Comparison of ENCODE assay signal across 8 cellular contexts in the genomic region with DNA sequence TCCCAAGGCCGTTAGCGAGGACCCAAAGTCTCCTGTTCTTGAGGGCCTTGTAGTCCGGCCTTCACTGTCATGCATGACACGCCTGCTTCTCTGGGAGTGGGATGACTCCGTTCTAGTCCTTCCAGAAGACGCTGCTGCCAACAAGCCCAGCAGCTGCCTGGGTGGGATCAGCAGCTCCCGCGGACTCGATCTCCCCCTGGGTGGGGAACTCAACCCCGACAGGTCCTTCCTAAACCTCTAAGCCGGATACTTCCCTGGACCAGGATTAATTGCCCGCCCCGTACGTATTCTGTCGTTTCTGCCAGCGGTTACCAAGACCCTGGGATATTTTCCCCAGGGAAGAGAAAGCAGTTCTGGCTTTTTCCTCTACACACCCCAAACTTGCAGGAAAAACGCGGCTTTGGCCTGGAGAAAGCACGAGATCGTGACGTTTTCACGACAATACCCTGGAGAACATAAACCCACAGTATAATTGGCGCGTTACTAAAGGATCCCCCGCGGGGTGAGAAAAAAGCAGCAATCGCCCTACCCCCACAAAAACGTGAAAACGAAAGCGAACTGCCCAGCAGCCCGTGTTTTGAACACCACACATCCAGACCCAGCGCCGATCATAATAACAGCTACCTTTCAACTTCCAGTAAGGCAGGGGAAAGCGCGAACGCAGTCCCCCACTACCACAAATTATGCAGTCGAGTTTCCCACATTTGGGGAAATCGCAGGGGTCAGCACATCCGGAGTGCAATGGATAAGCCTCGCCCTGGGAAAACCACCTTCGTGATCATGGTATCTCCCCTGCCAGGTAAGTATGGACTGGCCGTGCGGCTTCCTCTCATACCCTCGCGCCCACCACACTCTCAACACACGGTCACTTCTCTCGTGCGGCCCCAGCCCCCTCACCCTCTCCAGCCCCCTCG. TPM values are rescaled to one million over a fixed set of nuclear protein-coding genes. Genes with fewer than 3 reads are reported as not detected.
DNase-seq lines count a peak whose midpoint lies in the region; ATAC-seq, FAIRE-seq and TF ChIP-seq lines count a peak whose summit lies in the region.
"Not testable (repeated sequence)": the region's sequence is repeated elsewhere in the genome, so short reads cannot be mapped to it uniquely, and the experiment has no call there.

No MANE protein-coding gene starts in this region.

- H3K27ac ChIP-seq in A549; RWPE2 (ENCODE audit: poor library complexity, severe bottlenecking): not testable (repeated sequence)

- not testable (repeated sequence) for H3K9me3 ChIP-seq in A549; RWPE2 (ENCODE audit: severe bottlenecking)

- H3K36me3 ChIP-seq in RWPE2 (ENCODE audit: low read depth), result not testable (repeated sequence)

- not testable (repeated sequence) for H3K27me3 ChIP-seq in RWPE2 (ENCODE audit: insufficient read depth, poor library complexity, severe bottlenecking)

- POLR2A ChIA-PET in A549 (lab: Yijun Ruan, JAX), result not testable (repeated sequence)

- peaks cover 11% of the 10 kb centered on the region; the same call in 2 of the 3 replicates for H3K4me1 ChIP-seq in A549
- not testable (repeated sequence) for H3K4me1 ChIP-seq in RWPE2 (ENCODE audit: insufficient read depth, poor library complexity, severe bottlenecking)

- H3K4me3 ChIP-seq in A549; RWPE2 (ENCODE audit: severe bottlenecking): not testable (repeated sequence)

- not testable (repeated sequence) for TF ChIP-seq CTCF in A549 (IDR thresholded peaks at IDR 0.05); RWPE2 (IDR thresholded peaks at IDR 0.05; ENCODE audit: poor library complexity, severe bottlenecking)

- H3K9me3 Mint-ChIP-seq in effector memory CD8-positive, alpha-beta T cell; naive B cell: not testable (repeated sequence)

- H3K27me3 Mint-ChIP-seq in effector memory CD8-positive, alpha-beta T cell; naive B cell: not testable (repeated sequence)

- H3K27ac Mint-ChIP-seq in effector memory CD8-positive, alpha-beta T cell; naive B cell: not testable (repeated sequence)

- CTCF ChIA-PET in A549 (lab: Yijun Ruan, JAX), result not testable (repeated sequence)

- H3K4me1 Mint-ChIP-seq in effector memory CD8-positive, alpha-beta T cell (ENCODE audit: low read depth in 2 of 2), result peaks cover 5 to 11% of the 10 kb centered on the region in 2 donors
- H3K4me1 Mint-ChIP-seq in naive B cell, result peaks cover 6 to 17% (median 10%) of the 10 kb centered on the region in 3 donors

- TF ChIP-seq EP300 in A549 (IDR thresholded peaks at IDR 0.05), result not testable (repeated sequence)

- not testable (repeated sequence) for FAIRE-seq in A549 (lab: Jason Lieb, UNC)

- TF ChIP-seq POLR2A in A549 (IDR thresholded peaks at IDR 0.05; ENCODE audit: low read length), result not testable (repeated sequence)

- ATAC-seq in A549, result peak; percentile 84 to 88
- peak; percentile 75 for ATAC-seq in GM18873 (IDR thresholded peaks at IDR 0.05; ENCODE audit: low FRiP score, unreplicated experiment)
- peak; percentile 61 for ATAC-seq in GM21423 (IDR thresholded peaks at IDR 0.05; ENCODE audit: unreplicated experiment)
- peak; percentile 72 for ATAC-seq in HG02798 (IDR thresholded peaks at IDR 0.05; ENCODE audit: poor library complexity, unreplicated experiment)
- peak; percentile 72 for ATAC-seq in HG03175 (IDR thresholded peaks at IDR 0.05; ENCODE audit: unreplicated experiment)
- peak; percentile 82 for ATAC-seq in RWPE2 (ENCODE audit: low read depth)
- peak; percentile 76 for ATAC-seq in effector memory CD8-positive, alpha-beta T cell (replicated peaks)
- ATAC-seq in naive B cell (ENCODE audit: low read depth in 2 of 2), result peak; percentile 74 to 77

- H3K4me3 Mint-ChIP-seq in effector memory CD8-positive, alpha-beta T cell; naive B cell: not testable (repeated sequence)

- H3K4me2 ChIP-seq in A549, result not testable (repeated sequence)

- TF ChIP-seq RAD21 in A549 (conservative IDR thresholded peaks at IDR 0.05 in 1 of 2, IDR thresholded peaks at IDR 0.05 in 1 of 2), result not testable (repeated sequence)

- WGBS in A549 (ENCODE audit: missing lambda C conversion rate), result no CpG with 5 or more reads among the region's 49 CpGs

- DNase-seq in A549 (ENCODE audit: low read depth in 1 of 2, low spot score in 1 of 2); RWPE2 (ENCODE audit: low spot score); effector memory CD8-positive, alpha-beta T cell; naive B cell: not testable (repeated sequence)

- peaks cover 35% of the 10 kb centered on the region for H3K36me3 Mint-ChIP-seq in effector memory CD8-positive, alpha-beta T cell (ENCODE audit: insufficient read depth)
- not testable (repeated sequence) for H3K36me3 Mint-ChIP-seq in naive B cell

RNA-seq across cellular contexts. Expression of gene EAPP, which starts 16.3 kb away (rescaled TPM):
- polyA plus RNA-seq in A549 (2011; rRNA removed), result 62.3 and 93.0 TPM in 2 replicates
- 20.1 and 22.2 TPM in 2 replicates for polyA plus RNA-seq in A549 (2012; cell fraction: cytosol; rRNA removed)
- polyA plus RNA-seq in A549 (2012; cell fraction: nucleus; rRNA removed), result 7.5 and 9.0 TPM in 2 replicates
- 41.2 to 49.1 TPM (median 44.6 TPM) in 3 replicates for polyA plus RNA-seq in A549 (2017; fragmentation: RNase III; extraction: RNeasy Plus Mini Kit Qiagen cat#74134 plus additional on column Dnase treatment)
- polyA minus RNA-seq in A549 (2011; rRNA and poly(A)+ RNA removed), result 23.3 and 23.4 TPM in 2 replicates
- polyA plus RNA-seq in naive B cell (ENCODE audit: low read depth in 6 of 6), result 100 to 1,000 TPM; 133 to 193 (median 139) TPM
